15 cellular contexts compared by ENCODE assay signal in genomic region chr1:36258960-36259344, GRCh38. TPM values are rescaled to one million over a fixed set of nuclear protein-coding genes. Genes with fewer than 3 reads are reported as not detected.
A peak's percentile ranks its signal among the peaks of the same experiment; 100 is the strongest.
DNase-seq lines count a peak whose midpoint lies in the region; ATAC-seq, FAIRE-seq and TF ChIP-seq lines count a peak whose summit lies in the region.
"Had no signal": no experiment of that assay in that cellular context is flagged by ENCODE, and none has a peak within 500 bp of the region (broad histone marks: within the 10 kb centered on the region; RNA-seq: fewer than 3 reads in every experiment).

No MANE protein-coding gene starts in this region.

- WGBS in heart left ventricle, 4 donors: 79 to 94% (median 82%) methylated on average over 1 of the region's 1 CpG
- 69% methylated on average over 1 of the region's 1 CpG for WGBS in suprapubic skin

- H3K27me3 ChIP-seq in cardiac muscle cell: no peaks in the 10 kb centered on the region
- no peaks in the 10 kb centered on the region for H3K27me3 ChIP-seq in heart left ventricle
- H3K27me3 ChIP-seq in suprapubic skin: no peaks in the 10 kb centered on the region
- H3K27me3 ChIP-seq: colonic mucosa, neural progenitor cell had no signal

- H3K9me3 ChIP-seq in cardiac muscle cell (ENCODE audit: low read depth): no peaks in the 10 kb centered on the region
- no peaks in the 10 kb centered on the region for H3K9me3 ChIP-seq in heart left ventricle
- H3K9me3 ChIP-seq in suprapubic skin: no peaks in the 10 kb centered on the region
- H3K9me3 ChIP-seq: colonic mucosa had no signal

- intact Hi-C loops in heart left ventricle (cut with DNase I): no loop called here

- H3K36me3 ChIP-seq in cardiac muscle cell (peaks cover 4% of the 10 kb centered on the region), heart left ventricle (peaks cover 0 to 69% (median 48%) of the 10 kb centered on the region in 9 donors), suprapubic skin (peaks cover 25% of the 10 kb centered on the region)
- H3K36me3 ChIP-seq: colonic mucosa, neural progenitor cell had no signal

- H3K4me3 ChIP-seq in cardiac muscle cell (no peak overlapping the region), heart left ventricle (no peak overlapping the region), suprapubic skin (no peak overlapping the region)
- H3K4me3 ChIP-seq: colonic mucosa, neural progenitor cell had no signal

- TF ChIP-seq CTCF in cardiac muscle cell (IDR thresholded peaks at IDR 0.05; ENCODE audit: low read depth, low read length) (no peak), heart left ventricle (IDR thresholded peaks at IDR 0.05) (no peak), VCaP (conservative IDR thresholded peaks at IDR 0.05) (no peak), suprapubic skin (IDR thresholded peaks at IDR 0.05) (no peak)

- TF ChIP-seq POLR2A in heart left ventricle (IDR thresholded peaks at IDR 0.05): no peak
- no peak for TF ChIP-seq POLR2A in suprapubic skin (IDR thresholded peaks at IDR 0.05)

- H3K27ac ChIP-seq in cardiac muscle cell (peak overlapping the region; percentile 73), heart left ventricle (no peak overlapping the region), VCaP (peak overlapping the region; percentile 93), suprapubic skin (peak overlapping the region; percentile 48)
- H3K27ac ChIP-seq: colonic mucosa, neural progenitor cell had no signal

- ATAC-seq in heart left ventricle (no peak), GM18873 (IDR thresholded peaks at IDR 0.05; ENCODE audit: low FRiP score, unreplicated experiment) (no peak), HG03460 (IDR thresholded peaks at IDR 0.05; ENCODE audit: unreplicated experiment) (no peak)
- ATAC-seq: left cardiac atrium had no signal

- TF ChIP-seq EP300 in suprapubic skin (IDR thresholded peaks at IDR 0.05): no peak

- FAIRE-seq in islet of Langerhans (lab: Jason Lieb, UNC): peak; percentile 82

- peaks cover 30% of the 10 kb centered on the region for H3K4me1 ChIP-seq in cardiac muscle cell (ENCODE audit: low read depth)
- peaks cover 2 to 68% (median 41%) of the 10 kb centered on the region in 12 donors for H3K4me1 ChIP-seq in heart left ventricle
- peaks cover 42% of the 10 kb centered on the region for H3K4me1 ChIP-seq in suprapubic skin
- H3K4me1 ChIP-seq: neural progenitor cell had no signal

- DNase-seq in cardiac muscle cell (ENCODE audit: low read depth in 1 of 2, low spot score in 1 of 2): no peak
- DNase-seq in heart left ventricle: no peak
- DNase-seq in suprapubic skin (ENCODE audit: low spot score in 2 of 2): no peak
- DNase-seq in stimulated activated CD4-positive, alpha-beta T cell treated with anti-CD3 and anti-CD28 coated beads, Interleukin-4, amount 100 ng/mL, for 4 hours: no peak
- DNase-seq: activated naive CD4-positive, alpha-beta T cell treated with anti-CD3 and anti-CD28 coated beads for 36 hours; colonic mucosa; left cardiac atrium; NCI-H1930; stimulated activated CD8-positive, alpha-beta memory T cell treated with anti-CD3 and anti-CD28 coated beads, Interleukin-4, amount 100 ng/mL, for 48 hours; T-helper 2 cell had no signal

RNA-seq across cellular contexts. Expression of gene THRAP3, which starts 34.7 kb away (rescaled TPM):
- total RNA-seq in cardiac muscle cell: 60.2 and 92.9 TPM in 2 replicates
- polyA plus RNA-seq in cardiac muscle cell: 48.6 and 63.6 TPM in 2 replicates
- 100 to 1,000 TPM in 4 of 9 donors, 10 to 100 TPM in 5; 68.6 to 106 (median 92.8) TPM for total RNA-seq in heart left ventricle
- 10 to 100 TPM; 27.9 to 36.5 TPM for polyA plus RNA-seq in heart left ventricle
- total RNA-seq in suprapubic skin: 10 to 100 TPM; 73.3 to 93.3 (median 78.2) TPM

RNA-seq across cellular contexts. Expression of gene SH3D21, which starts 47.2 kb away (rescaled TPM):
- total RNA-seq in cardiac muscle cell (21.5 and 44.0 TPM in 2 replicates), heart left ventricle (1 to 10 TPM in 5 of 9 donors, under 1 TPM in 4; 0.38 to 3.1 (median 1.4) TPM), suprapubic skin (10 to 100 TPM in 3 of 4 donors, 1 to 10 TPM in 1; 6.0 to 26.6 (median 16.0) TPM)
- polyA plus RNA-seq in cardiac muscle cell (13.5 and 22.8 TPM in 2 replicates), heart left ventricle (1 to 10 TPM in 1 of 2 donors, under 1 TPM in 1; 0.72 to 2.2 TPM)

Comparison
In these comparisons a context has a peak if more than half of its experiments do, and no peak if none do; other contexts are left out.
1. H3K27ac ChIP-seq: peak in cardiac muscle cell (single experiment), VCaP (single experiment) and suprapubic skin (single experiment); none in heart left ventricle (0 of 12).